Comparison of ENCODE assay signal across 18 cellular contexts in the genomic region with DNA sequence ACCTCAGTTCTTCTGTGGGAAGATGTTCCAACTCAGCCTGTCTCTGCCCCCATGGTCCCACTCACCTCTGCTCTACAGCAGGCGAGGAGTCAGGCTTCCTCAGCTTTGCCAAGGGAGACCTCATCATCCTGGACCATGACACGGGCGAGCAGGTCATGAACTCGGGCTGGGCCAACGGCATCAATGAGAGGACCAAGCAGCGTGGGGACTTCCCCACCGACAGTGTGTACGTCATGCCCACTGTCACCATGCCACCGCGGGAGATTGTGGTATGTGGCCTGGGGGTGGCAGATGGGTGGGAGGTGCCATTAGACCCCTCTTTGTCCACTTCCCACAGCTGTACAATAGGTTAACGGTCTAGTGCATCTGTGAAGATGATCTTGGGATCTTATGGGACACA.
DNase-seq lines count a peak whose midpoint lies in the region; ATAC-seq, FAIRE-seq and TF ChIP-seq lines count a peak whose summit lies in the region.
"Had no signal": no experiment of that assay in that cellular context is flagged by ENCODE, and none has a peak within 500 bp of the region (broad histone marks: within the 10 kb centered on the region; RNA-seq: fewer than 3 reads in every experiment).

No MANE protein-coding gene starts in this region.

- 82 to 97% (median 91%) methylated on average over 10 to 11 of the region's 11 CpGs for WGBS in heart left ventricle, 4 donors
- 92 to 94% methylated on average over 11 of the region's 11 CpGs for WGBS in pancreas, 2 donors

- H3K36me3 Mint-ChIP-seq in activated T-helper 17 cell treated with anti-CD3 and anti-CD28 coated beads, Interleukin-2, amount 50 U/mL, for 72 hours (ENCODE audit: low read depth): no peaks in the 10 kb centered on the region
- H3K36me3 Mint-ChIP-seq: CD4-positive, alpha-beta memory T cell had no signal

- no peaks in the 10 kb centered on the region for H3K9me3 Mint-ChIP-seq in activated T-helper 17 cell treated with anti-CD3 and anti-CD28 coated beads, Interleukin-2, amount 50 U/mL, for 72 hours

- no peaks in the 10 kb centered on the region for H3K27me3 Mint-ChIP-seq in activated T-helper 17 cell treated with anti-CD3 and anti-CD28 coated beads, Interleukin-2, amount 50 U/mL, for 72 hours

- H3K4me1 Mint-ChIP-seq in activated T-helper 17 cell treated with anti-CD3 and anti-CD28 coated beads, Interleukin-2, amount 50 U/mL, for 72 hours: no peaks in the 10 kb centered on the region
- H3K4me1 Mint-ChIP-seq: CD4-positive, alpha-beta memory T cell had no signal

- H3K27ac ChIP-seq in heart left ventricle (no peak overlapping the region), pancreas (no peak overlapping the region)

- CTCF ChIA-PET in HEK293T (lab: Yijun Ruan, JAX): no interaction called here

- TF ChIP-seq CTCF in heart left ventricle (IDR thresholded peaks at IDR 0.05): no peak
- TF ChIP-seq CTCF in pancreas (IDR thresholded peaks at IDR 0.05): no peak
- no peak for TF ChIP-seq CTCF in BE2C (IDR thresholded peaks at IDR 0.05; ENCODE audit: low read depth, low read length)

- H3K27me3 ChIP-seq in heart left ventricle: no peaks in the 10 kb centered on the region
- no peaks in the 10 kb centered on the region for H3K27me3 ChIP-seq in pancreas
- no peaks in the 10 kb centered on the region for H3K27me3 ChIP-seq in BE2C
- H3K27me3 ChIP-seq: MG63 had no signal

- H3K4me1 ChIP-seq in heart left ventricle: no peaks in the 10 kb centered on the region
- H3K4me1 ChIP-seq in pancreas: no peaks in the 10 kb centered on the region
- no peaks in the 10 kb centered on the region for H3K4me1 ChIP-seq in BE2C

- DNase-seq in heart left ventricle (peak in 3 of 5 donors; percentile 4 to 22 (median 13)), left ventricle myocardium superior (no peak), pancreas (peak in 4 of 6 donors; percentile 0 to 34 (median 19)), ureter (ENCODE audit: low spot score) (peak; percentile 33), BE2C (no peak), NCI-H2196 (lab: John Stamatoyannopoulos, UW; ENCODE audit: unreplicated experiment) (no peak), HEK293T (ENCODE audit: extremely low spot score) (no peak)
- DNase-seq: Calu3; CD4-positive, alpha-beta memory T cell; DMS53; Karpas-422; MG63; NCI-H1092; NCI-H146; NCI-H2081; NCI-H510A; NCI-H774 had no signal

- H3K4me3 Mint-ChIP-seq in activated T-helper 17 cell treated with anti-CD3 and anti-CD28 coated beads, Interleukin-2, amount 50 U/mL, for 72 hours: no peak overlapping the region
- H3K4me3 Mint-ChIP-seq: CD4-positive, alpha-beta memory T cell had no signal

- H3K9me3 ChIP-seq in heart left ventricle (no peaks in the 10 kb centered on the region), pancreas (no peaks in the 10 kb centered on the region), BE2C (no peaks in the 10 kb centered on the region)
- H3K9me3 ChIP-seq: MG63 had no signal

- peak overlapping the region; percentile 62 for H3K27ac Mint-ChIP-seq in activated T-helper 17 cell treated with anti-CD3 and anti-CD28 coated beads, Interleukin-2, amount 50 U/mL, for 72 hours

- POLR2A ChIA-PET in HEK293T (lab: Yijun Ruan, JAX): no interaction called here

- TF ChIP-seq POLR2A in heart left ventricle (IDR thresholded peaks at IDR 0.05): no peak

- H3K4me3 ChIP-seq in heart left ventricle (no peak overlapping the region), pancreas (no peak overlapping the region), BE2C (ENCODE audit: low read depth, low read length) (no peak overlapping the region)
- H3K4me3 ChIP-seq: MG63 had no signal

- H3K36me3 ChIP-seq in heart left ventricle (peaks cover 0 to 4% (median 0%) of the 10 kb centered on the region in 9 donors), pancreas (no peaks in the 10 kb centered on the region), BE2C (no peaks in the 10 kb centered on the region)
- H3K36me3 ChIP-seq: MG63 had no signal

- ATAC-seq in heart left ventricle (no peak), left ventricle myocardium superior (no peak), pancreas (no peak)
- no peak for ATAC-seq in activated T-helper 17 cell treated with anti-CD3 and anti-CD28 coated beads, Interleukin-2, amount 50 U/mL, for 72 hours (replicated peaks)

- intact Hi-C loops in heart left ventricle (cut with DNase I) (no loop called here), left ventricle myocardium superior (cut with micrococcal nuclease) (no loop called here), pancreas (cut with DNase I) (no loop called here)

- no peak for FAIRE-seq in pancreas (lab: Jason Lieb, UNC)

TF ChIP-seq in HEK293T, 16 proteins besides CTCF, POLR2A, EP300 and RAD21:
- TF ChIP-seq LEF1 (IDR thresholded peaks at IDR 0.05; ENCODE audit: borderline replicate concordance) (no peak), SUZ12 (IDR thresholded peaks at IDR 0.05) (no peak), ARNT (IDR thresholded peaks at IDR 0.05) (no peak), FOXA1 (IDR thresholded peaks at IDR 0.05) (no peak), TARDBP (IDR thresholded peaks at IDR 0.05) (no peak), ELF4 (IDR thresholded peaks at IDR 0.05) (no peak), L3MBTL2 (conservative IDR thresholded peaks at IDR 0.05) (no peak), BHLHE40 (IDR thresholded peaks at IDR 0.05; ENCODE audit: borderline replicate concordance) (no peak), NFRKB (IDR thresholded peaks at IDR 0.05) (no peak), FOXK2 (IDR thresholded peaks at IDR 0.05) (no peak), SP1 (IDR thresholded peaks at IDR 0.05) (no peak), HDGF (IDR thresholded peaks at IDR 0.05; ENCODE audit: borderline replicate concordance) (no peak), CTBP1 (IDR thresholded peaks at IDR 0.05; ENCODE audit: borderline replicate concordance) (no peak), ZNF384 (IDR thresholded peaks at IDR 0.05) (no peak), FOXM1 (IDR thresholded peaks at IDR 0.05; ENCODE audit: borderline replicate concordance) (no peak)
- TF ChIP-seq, protein P1, sequence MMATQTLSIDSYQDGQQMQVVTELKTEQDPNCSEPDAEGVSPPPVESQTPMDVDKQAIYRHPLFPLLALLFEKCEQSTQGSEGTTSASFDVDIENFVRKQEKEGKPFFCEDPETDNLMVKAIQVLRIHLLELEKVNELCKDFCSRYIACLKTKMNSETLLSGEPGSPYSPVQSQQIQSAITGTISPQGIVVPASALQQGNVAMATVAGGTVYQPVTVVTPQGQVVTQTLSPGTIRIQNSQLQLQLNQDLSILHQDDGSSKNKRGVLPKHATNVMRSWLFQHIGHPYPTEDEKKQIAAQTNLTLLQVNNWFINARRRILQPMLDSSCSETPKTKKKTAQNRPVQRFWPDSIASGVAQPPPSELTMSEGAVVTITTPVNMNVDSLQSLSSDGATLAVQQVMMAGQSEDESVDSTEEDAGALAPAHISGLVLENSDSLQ (IDR thresholded peaks at IDR 0.05): no peak

Comparison
In these comparisons a context has a peak if more than half of its experiments do, and no peak if none do; other contexts are left out.
1. DNase-seq: peak in heart left ventricle (3 of 5), pancreas (4 of 6) and ureter (single experiment); none in left ventricle myocardium superior (single experiment), BE2C (single experiment), NCI-H2196 (single experiment) and HEK293T (single experiment).